In the genomic region with DNA sequence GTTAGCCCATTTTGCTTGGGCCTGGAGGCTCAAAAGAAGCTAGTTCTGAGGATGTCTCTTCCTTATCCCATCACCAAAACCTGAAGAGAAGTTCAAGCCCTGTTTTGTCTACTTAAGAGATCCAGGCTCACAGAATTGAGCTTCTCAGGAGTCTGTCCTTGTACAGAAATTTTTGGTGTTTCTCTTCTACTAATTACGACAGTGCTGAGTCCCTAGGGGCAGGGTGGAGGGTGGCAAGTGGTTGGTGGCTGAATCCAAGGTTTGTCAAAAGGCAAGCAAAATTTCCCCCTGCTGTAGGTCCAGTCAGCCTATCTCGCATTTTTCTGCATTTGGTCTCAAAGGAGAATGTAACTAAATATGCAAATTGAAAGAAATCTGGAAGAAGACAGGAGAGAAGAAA, we compare ENCODE assay signal across 24 cellular contexts.
"Had no signal": no experiment of that assay in that cellular context is flagged by ENCODE, and none has a peak within 500 bp of the region (broad histone marks: within the 10 kb centered on the region; RNA-seq: fewer than 3 reads in every experiment).

No MANE protein-coding gene starts in this region.

- DNase-seq: effector CD4-positive, alpha-beta T cell; endodermal cell; erythroblast; foreskin keratinocyte; heart left ventricle; hypothalamus; islet precursor cell; mammary epithelial cell; naive thymus-derived CD4-positive, alpha-beta T cell; ovary; right cardiac atrium; stimulated activated CD4-positive, alpha-beta T cell treated with anti-CD3 and anti-CD28 coated beads, Interleukin-4, amount 100 ng/mL, for 1 hour; stimulated activated CD8-positive, alpha-beta memory T cell treated with anti-CD3 and anti-CD28 coated beads, Interleukin-4, amount 100 ng/mL, for 48 hours; stimulated activated naive CD8-positive, alpha-beta T cell treated with anti-CD3 and anti-CD28 coated beads, Interleukin-15, Interleukin-2, amounts not matched to agents 100 U/mL and 50 U/mL, for 24 hours; thyroid gland; uterus had no signal

- H3K9me3 Mint-ChIP-seq: endodermal cell; stimulated activated effector memory CD8-positive, alpha-beta T cell treated with anti-CD3 and anti-CD28 coated beads, Interleukin-12 subunit alpha, Interleukin-12 subunit beta, amount 100 ng/mL, for 72 hours; type B pancreatic cell had no signal

- H3K9me3 ChIP-seq: heart left ventricle, neutrophil, ovary, suprapubic skin, thyroid gland, uterus had no signal

- H3K4me3 ChIP-seq: coronary artery, heart left ventricle, ovary, smooth muscle cell, suprapubic skin, thyroid gland, uterus had no signal

- ATAC-seq: foreskin keratinocyte; heart left ventricle; left lobe of liver; naive thymus-derived CD4-positive, alpha-beta T cell; right cardiac atrium; stimulated activated effector memory CD8-positive, alpha-beta T cell treated with anti-CD3 and anti-CD28 coated beads, Interleukin-12 subunit alpha, Interleukin-12 subunit beta, amount 100 ng/mL, for 72 hours; stimulated activated naive CD8-positive, alpha-beta T cell treated with anti-CD3 and anti-CD28 coated beads, Interleukin-15, Interleukin-2, amounts not matched to agents 100 U/mL and 50 U/mL, for 24 hours had no signal

- H3K4me1 Mint-ChIP-seq: naive thymus-derived CD4-positive, alpha-beta T cell; stimulated activated effector memory CD8-positive, alpha-beta T cell treated with anti-CD3 and anti-CD28 coated beads, Interleukin-12 subunit alpha, Interleukin-12 subunit beta, amount 100 ng/mL, for 72 hours had no signal

- H3K27me3 ChIP-seq: foreskin keratinocyte, neutrophil, ovary, suprapubic skin, thyroid gland, uterus had no signal

- H3K27ac Mint-ChIP-seq: endodermal cell; naive thymus-derived CD4-positive, alpha-beta T cell; stimulated activated effector memory CD8-positive, alpha-beta T cell treated with anti-CD3 and anti-CD28 coated beads, Interleukin-12 subunit alpha, Interleukin-12 subunit beta, amount 100 ng/mL, for 72 hours; type B pancreatic cell had no signal

- H3K4me2 ChIP-seq: smooth muscle cell had no signal

- H3K36me3 ChIP-seq: heart left ventricle, neutrophil, ovary, suprapubic skin, thyroid gland, uterus had no signal

- H3K27ac ChIP-seq: coronary artery, foreskin keratinocyte, heart left ventricle, neutrophil, ovary, suprapubic skin, thyroid gland, uterus had no signal

- H3K27me3 Mint-ChIP-seq: naive thymus-derived CD4-positive, alpha-beta T cell; type B pancreatic cell had no signal

- FAIRE-seq: endothelial cell of umbilical vein had no signal

- H3K36me3 Mint-ChIP-seq: naive thymus-derived CD4-positive, alpha-beta T cell; stimulated activated effector memory CD8-positive, alpha-beta T cell treated with anti-CD3 and anti-CD28 coated beads, Interleukin-12 subunit alpha, Interleukin-12 subunit beta, amount 100 ng/mL, for 72 hours; type B pancreatic cell had no signal

- H3K4me3 Mint-ChIP-seq: endodermal cell; naive thymus-derived CD4-positive, alpha-beta T cell; stimulated activated effector memory CD8-positive, alpha-beta T cell treated with anti-CD3 and anti-CD28 coated beads, Interleukin-12 subunit alpha, Interleukin-12 subunit beta, amount 100 ng/mL, for 72 hours; type B pancreatic cell had no signal

- H3K4me1 ChIP-seq: foreskin keratinocyte, heart left ventricle, suprapubic skin, thyroid gland, uterus had no signal
